In the genomic region with DNA sequence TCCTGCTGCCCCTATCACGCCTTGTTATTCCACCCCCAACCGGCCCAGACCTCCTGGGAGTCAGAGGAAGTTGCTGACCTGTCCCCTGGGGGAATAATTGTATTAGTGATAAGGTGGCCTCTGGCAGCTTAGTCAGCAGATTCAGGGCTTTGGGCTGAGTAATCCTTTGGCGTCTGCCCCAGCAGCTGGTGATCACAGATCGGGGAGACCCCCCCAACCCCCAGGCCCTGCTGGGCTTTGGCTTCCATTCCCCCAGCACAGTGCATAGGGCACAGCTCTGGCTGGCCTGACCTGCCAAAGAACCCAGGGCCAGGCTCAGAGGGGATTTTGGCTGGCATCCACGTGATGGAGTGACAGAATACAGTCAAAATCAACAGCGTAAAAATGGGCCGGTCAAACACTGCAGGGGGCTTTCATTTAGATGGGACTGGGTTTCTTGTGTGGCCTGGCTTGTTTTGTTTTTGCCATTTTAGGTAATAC, we compare ENCODE assay signal across 11 cellular contexts. TPM values are rescaled to one million over a fixed set of nuclear protein-coding genes. Genes with fewer than 3 reads are reported as not detected.
DNase-seq lines count a peak whose midpoint lies in the region; ATAC-seq and TF ChIP-seq lines count a peak whose summit lies in the region.
"Had no signal": no experiment of that assay in that cellular context is flagged by ENCODE, and none has a peak within 500 bp of the region (broad histone marks: within the 10 kb centered on the region; RNA-seq: fewer than 3 reads in every experiment).

No MANE protein-coding gene starts in this region.

- no peaks in the 10 kb centered on the region for H3K9me3 Mint-ChIP-seq in neural crest cell

- H3K4me3 ChIP-seq in cardiac fibroblast (replicated peaks in 1 of 2; ENCODE audit: low read depth in 2 of 2, low read length in 2 of 2) = no peak overlapping the region
- no peak overlapping the region for H3K4me3 ChIP-seq in sigmoid colon
- H3K4me3 ChIP-seq: right atrium auricular region had no signal

- peak overlapping the region; percentile 86 for H3K27ac Mint-ChIP-seq in neural crest cell (ENCODE audit: unreplicated experiment)

- DNase-seq in NCI-H69 (lab: John Stamatoyannopoulos, UW) (peak; percentile 71), cardiac fibroblast (ENCODE audit: low read depth in 2 of 2) (peak; percentile 51 to 63), neural crest cell (ENCODE audit: low read depth, low spot score) (no peak), COR-L47 (lab: John Stamatoyannopoulos, UW) (no peak), activated T-cell treated with anti-CD3 and anti-CD28 coated beads for 4 hours (no peak), sigmoid colon (no peak)
- DNase-seq: DND-41, NCI-H1436 treated with DMSO at 0.1 percent for 48 hours had no signal

- H3K4me1 Mint-ChIP-seq in neural crest cell = peaks cover 33% of the 10 kb centered on the region

- H3K36me3 Mint-ChIP-seq in neural crest cell (ENCODE audit: low read depth) = no peaks in the 10 kb centered on the region

- H3K36me3 ChIP-seq in ES-I3 (ENCODE audit: insufficient read depth, low read length) = no peaks in the 10 kb centered on the region
- no peaks in the 10 kb centered on the region for H3K36me3 ChIP-seq in sigmoid colon
- H3K36me3 ChIP-seq: right atrium auricular region had no signal

- intact Hi-C loops in sigmoid colon (cut with DNase I) = no loop called here

- peaks cover 22% of the 10 kb centered on the region for H3K4me1 ChIP-seq in ES-I3 (ENCODE audit: insufficient read depth, low read length)
- no peaks in the 10 kb centered on the region for H3K4me1 ChIP-seq in sigmoid colon

- no peak overlapping the region for H3K27ac ChIP-seq in sigmoid colon
- H3K27ac ChIP-seq: right atrium auricular region had no signal

- TF ChIP-seq CTCF in cardiac fibroblast (IDR thresholded peaks at IDR 0.05; ENCODE audit: low read depth, low read length) = no peak
- TF ChIP-seq CTCF in neural crest cell (conservative IDR thresholded peaks at IDR 0.05) = no peak
- no peak for TF ChIP-seq CTCF in sigmoid colon (IDR thresholded peaks at IDR 0.05)

- H3K9me3 ChIP-seq in ES-I3 (ENCODE audit: control insufficient read depth, insufficient read depth, low read length) (peaks cover 2% of the 10 kb centered on the region; the same call in 1 of the 2 replicates), sigmoid colon (no peaks in the 10 kb centered on the region)
- H3K9me3 ChIP-seq: right atrium auricular region had no signal

- TF ChIP-seq EP300 in sigmoid colon (IDR thresholded peaks at IDR 0.05) = no peak

- H3K27me3 ChIP-seq in sigmoid colon = peaks cover 0 to 9% (median 0%) of the 10 kb centered on the region in 3 donors
- H3K27me3 ChIP-seq: right atrium auricular region had no signal

- no peak for TF ChIP-seq POLR2A in sigmoid colon (IDR thresholded peaks at IDR 0.05)

- H3K4me3 Mint-ChIP-seq in neural crest cell = no peak overlapping the region

- peak overlapping the region; percentile 34 for H3K9ac ChIP-seq in ES-I3 (ENCODE audit: low read depth, low read length)

- ATAC-seq in GM18519 (IDR thresholded peaks at IDR 0.05; ENCODE audit: low FRiP score, unreplicated experiment) = no peak

- WGBS in sigmoid colon, 2 donors = 75 to 78% methylated on average over 7 of the region's 7 CpGs

- no peaks in the 10 kb centered on the region for H3K27me3 Mint-ChIP-seq in neural crest cell (ENCODE audit: low read depth)

RNA-seq across cellular contexts. Expression of gene NR2E3, which starts 3.9 kb away (rescaled TPM):
- total RNA-seq in neural crest cell = not detected in 2 replicates
- total RNA-seq in sigmoid colon = under 1 TPM in 1 of 4 donors, not detected in 3; 0.14 TPM
- polyA plus RNA-seq in sigmoid colon = 1 to 10 TPM in 1 of 3 donors, under 1 TPM in 1, not detected in 1; 0.47 to 5.4 TPM
- total RNA-seq: right atrium auricular region had no signal

Comparison
In these comparisons a context has a peak if more than half of its experiments do, and no peak if none do; other contexts are left out.
1. DNase-seq: peak in NCI-H69 (single experiment) and cardiac fibroblast (2 of 2); none in neural crest cell (single experiment), COR-L47 (single experiment), activated T-cell treated with anti-CD3 and anti-CD28 coated beads for 4 hours (single experiment) and sigmoid colon (single experiment).